ENCODE assay signal across 8 cellular contexts in genomic region chr19:16542045-16542893, GRCh38. TPM values are rescaled to one million over a fixed set of nuclear protein-coding genes. Genes with fewer than 3 reads are reported as not detected.
A peak's percentile ranks its signal among the peaks of the same experiment; 100 is the strongest.
DNase-seq lines count a peak whose midpoint lies in the region; ATAC-seq and TF ChIP-seq lines count a peak whose summit lies in the region.

Gene CHERP (minus strand): TSS chr19:16542437. CDS start chr19:16542378, 59 bp downstream.

- H3K27me3 ChIP-seq in KMS-11 (ENCODE audit: insufficient read depth, low read depth) (no peaks in the 10 kb centered on the region), Panc1 (ENCODE audit: control insufficient read depth, insufficient read depth, low read length) (no peaks in the 10 kb centered on the region), muscle layer of colon (ENCODE audit: control insufficient read depth in 1 of 2, insufficient read depth in 2 of 2, low read length in 2 of 2) (no peaks in the 10 kb centered on the region)

- H3K9ac ChIP-seq in KMS-11, result peak within 1 kb of the TSS; percentile 70
- H3K9ac ChIP-seq in muscle layer of colon (ENCODE audit: low read length), result peak within 1 kb of the TSS; percentile 86

- peak within 1 kb of the TSS; percentile 91 for H3K4me3 Mint-ChIP-seq in activated T-cell treated with anti-CD3 and anti-CD28 coated beads, Interleukin-2, amount 50 U/mL, for 4 hours

- H3K9me3 Mint-ChIP-seq in activated T-cell treated with anti-CD3 and anti-CD28 coated beads, Interleukin-2, amount 50 U/mL, for 4 hours, result no peaks in the 10 kb centered on the region

- H3K27me3 Mint-ChIP-seq in activated T-cell treated with anti-CD3 and anti-CD28 coated beads, Interleukin-2, amount 50 U/mL, for 4 hours (ENCODE audit: low read depth), result no peaks in the 10 kb centered on the region

- intact Hi-C loops in Panc1 (cut with micrococcal nuclease; ENCODE audit: unreplicated experiment), result no loop called here

- CTCF ChIA-PET in Panc1 (lab: Charles Lee), result interaction anchor here (0.6 kb wide), 1 partner anchor 71 kb away, joined by 10 read pairs; no protein-coding TSS in a partner anchor

- no TSS peak for BruUV-seq in Panc1 (replicated peaks; lab: Mats Ljungman, UMichigan)

- H3K4me2 ChIP-seq in KMS-11, result peak within 1 kb of the TSS; percentile 99

- H4K20me1 ChIP-seq in KMS-11 (ENCODE audit: insufficient read depth), result no peaks in the 10 kb centered on the region

- H3K79me2 ChIP-seq in KMS-11 (ENCODE audit: insufficient read depth, low read depth), result peaks cover 82% of the 10 kb centered on the region

- DNase-seq in DMS53 treated with DMSO at 0.1 percent for 48 hours (lab: John Stamatoyannopoulos, UW; ENCODE audit: unreplicated experiment) (peak; percentile 78), Panc1 (ENCODE audit: low read depth, low spot score) (peak; percentile 38)
- DNase-seq in activated T-cell treated with anti-CD3 and anti-CD28 coated beads, Interleukin-2, amount 50 U/mL, for 4 hours, result peak; percentile 92
- DNase-seq in stimulated activated CD8-positive, alpha-beta memory T cell treated with anti-CD3 and anti-CD28 coated beads, Interleukin-7, amount 100 ng/mL, for 1 hour (ENCODE audit: low read depth in 2 of 2), result peak; percentile 89 to 92

- H3K36me3 Mint-ChIP-seq in activated T-cell treated with anti-CD3 and anti-CD28 coated beads, Interleukin-2, amount 50 U/mL, for 4 hours (ENCODE audit: insufficient read depth), result peaks cover 27% of the 10 kb centered on the region

- H3K4me1 ChIP-seq in KMS-11 (ENCODE audit: low read depth, poor library complexity, severe bottlenecking) (peaks cover 21% of the 10 kb centered on the region), Panc1 (ENCODE audit: control insufficient read depth, insufficient read depth, low read length) (peaks cover 8% of the 10 kb centered on the region; the same call in 1 of the 2 replicates), muscle layer of colon (ENCODE audit: insufficient read depth, low read length) (peaks cover 29% of the 10 kb centered on the region)

- POLR2A ChIA-PET in Panc1 (lab: Charles Lee), result no interaction called here

- peak within 1 kb of the TSS; percentile 64 for H3K27ac ChIP-seq in KMS-11
- H3K27ac ChIP-seq in Panc1 (ENCODE audit: low read length), result peak within 1 kb of the TSS; percentile 90
- peak within 1 kb of the TSS; percentile 87 for H3K27ac ChIP-seq in muscle layer of colon (ENCODE audit: low read depth, low read length)

- TF ChIP-seq CTCF in KMS-11 (conservative IDR thresholded peaks at IDR 0.05; ENCODE audit: low read depth, low read length) (no peak), Panc1 (IDR thresholded peaks at IDR 0.05) (no peak)

- H2AFZ ChIP-seq in KMS-11 (ENCODE audit: low read depth), result peak within 1 kb of the TSS; percentile 53

- H3K4me3 ChIP-seq in KMS-11 (IDR thresholded peaks at IDR 0.05; ENCODE audit: insufficient read depth, low read depth, low read length) (no peak within 1 kb of the TSS), Panc1 (ENCODE audit: low read depth in 2 of 2, low read length in 2 of 2) (peak within 1 kb of the TSS; percentile 95 to 97), muscle layer of colon (ENCODE audit: low read depth in 1 of 2, low read length in 2 of 2) (peak within 1 kb of the TSS; percentile 81 to 94)

- peaks cover 60% of the 10 kb centered on the region for H3K4me1 Mint-ChIP-seq in activated T-cell treated with anti-CD3 and anti-CD28 coated beads, Interleukin-2, amount 50 U/mL, for 4 hours (ENCODE audit: low read depth)

- peak; percentile 55 for ATAC-seq in GM21737 (IDR thresholded peaks at IDR 0.05; ENCODE audit: unreplicated experiment)
- ATAC-seq in Panc1, result peak; percentile 93
- peak; percentile 91 for ATAC-seq in activated T-cell treated with anti-CD3 and anti-CD28 coated beads, Interleukin-2, amount 50 U/mL, for 4 hours
- peak; percentile 95 for ATAC-seq in esophagus mucosa

- in situ Hi-C loops in Panc1 (cut with HindIII; ENCODE audit: low pct_unique_long_range_greater_than_20kb, low sequenced_read_pairs), result no loop called here

- no peaks in the 10 kb centered on the region for H3K9me3 ChIP-seq in Panc1 (ENCODE audit: control insufficient read depth, insufficient read depth, low read depth, low read length)
- no peaks in the 10 kb centered on the region for H3K9me3 ChIP-seq in muscle layer of colon (ENCODE audit: low read length)

- peaks cover 6% of the 10 kb centered on the region; the same call in 1 of the 2 replicates for H3K36me3 ChIP-seq in KMS-11 (ENCODE audit: insufficient read depth)
- H3K36me3 ChIP-seq in Panc1 (ENCODE audit: control insufficient read depth, insufficient read depth, low read length), result peaks cover 4% of the 10 kb centered on the region
- H3K36me3 ChIP-seq in muscle layer of colon (ENCODE audit: insufficient read depth, low read length), result peaks cover 16% of the 10 kb centered on the region

RNA-seq across cellular contexts. Expression of gene CHERP, which starts in this region (rescaled TPM):
- 48.3 TPM for total RNA-seq in Panc1 (2021; ENCODE audit: unreplicated experiment)
- 49.8 TPM for polyA plus RNA-seq in Panc1 (2012; ENCODE audit: insufficient read length)
- total RNA-seq in activated T-cell treated with anti-CD3 and anti-CD28 coated beads, Interleukin-2, amount 50 U/mL, for 4 hours, result 100 to 1,000 TPM in 2 of 3 donors, 10 to 100 TPM in 1; 98.7 to 107 (median 103) TPM
- total RNA-seq in esophagus mucosa, result 17.7 TPM

Comparison
In these comparisons a context has a peak if more than half of its experiments do, and no peak if none do; other contexts are left out.
1. DNase-seq: peak in every context shown above with its lines; median percentile 92 in activated T-cell treated with anti-CD3 and anti-CD28 coated beads, Interleukin-2, amount 50 U/mL, for 4 hours; 90 in stimulated activated CD8-positive, alpha-beta memory T cell treated with anti-CD3 and anti-CD28 coated beads, Interleukin-7, amount 100 ng/mL, for 1 hour; 78 in DMS53 treated with DMSO at 0.1 percent for 48 hours; 38 in Panc1.